Comparison of ENCODE assay signal across 8 cellular contexts in genomic region chr2:98012561-98012979, GRCh38. TPM values are rescaled to one million over a fixed set of nuclear protein-coding genes. Genes with fewer than 3 reads are reported as not detected.
A peak's percentile ranks its signal among the peaks of the same experiment; 100 is the strongest.
DNase-seq lines count a peak whose midpoint lies in the region; ATAC-seq and TF ChIP-seq lines count a peak whose summit lies in the region.

No MANE protein-coding gene starts in this region.

- in situ Hi-C loops in gastrocnemius medialis (cut with MboI; ENCODE audit: low sequenced_read_pairs in 4 of 4), result no loop called here

- peaks cover 0 to 20% (median 0%) of the 10 kb centered on the region in 7 donors for H3K4me1 Mint-ChIP-seq in naive thymus-derived CD4-positive, alpha-beta T cell

- H3K27me3 ChIP-seq in naive thymus-derived CD4-positive, alpha-beta T cell (ENCODE audit: control insufficient read depth in 2 of 2, insufficient read depth in 2 of 2, low read length in 2 of 2), result no peaks in the 10 kb centered on the region
- H3K27me3 ChIP-seq in gastrocnemius medialis (no peaks in the 10 kb centered on the region), sigmoid colon (no peaks in the 10 kb centered on the region)

- TF ChIP-seq EP300 in sigmoid colon (IDR thresholded peaks at IDR 0.05), result no peak

- H3K27me3 Mint-ChIP-seq in naive thymus-derived CD4-positive, alpha-beta T cell, result peaks cover 0 to 6% (median 0%) of the 10 kb centered on the region in 5 donors

- no peak overlapping the region for H3K4me3 ChIP-seq in naive thymus-derived CD4-positive, alpha-beta T cell (ENCODE audit: low read length)
- H3K4me3 ChIP-seq in gastrocnemius medialis (no peak overlapping the region), sigmoid colon (no peak overlapping the region)

- TF ChIP-seq CTCF in gastrocnemius medialis (IDR thresholded peaks at IDR 0.05 in 4 of 5, conservative IDR thresholded peaks at IDR 0.05 in 1 of 5), result no peak
- TF ChIP-seq CTCF in sigmoid colon (IDR thresholded peaks at IDR 0.05), result no peak

- no peak overlapping the region for H3K27ac ChIP-seq in naive thymus-derived CD4-positive, alpha-beta T cell (ENCODE audit: low read depth, low read length)
- H3K27ac ChIP-seq in gastrocnemius medialis, result peak overlapping the region in 2 of 4 donors; percentile 24 to 89
- H3K27ac ChIP-seq in sigmoid colon, result no peak overlapping the region

- no peak overlapping the region for H3K4me3 Mint-ChIP-seq in naive thymus-derived CD4-positive, alpha-beta T cell

- POLR2A ChIA-PET in naive thymus-derived CD4-positive, alpha-beta T cell (lab: Charles Lee), result no interaction called here

- peaks cover 0 to 2% (median 0%) of the 10 kb centered on the region in 11 donors for H3K9me3 Mint-ChIP-seq in naive thymus-derived CD4-positive, alpha-beta T cell

- H3K27ac Mint-ChIP-seq in naive thymus-derived CD4-positive, alpha-beta T cell, result no peak overlapping the region

- peak in 1 of 9 donors; percentile 66 for DNase-seq in naive thymus-derived CD4-positive, alpha-beta T cell
- DNase-seq in gastrocnemius medialis, result no peak
- no peak for DNase-seq in sigmoid colon
- DNase-seq in NCI-H2107 (lab: John Stamatoyannopoulos, UW), result no peak
- no peak for DNase-seq in retina

- no peak for TF ChIP-seq POLR2A in gastrocnemius medialis (IDR thresholded peaks at IDR 0.05)
- TF ChIP-seq POLR2A in sigmoid colon (IDR thresholded peaks at IDR 0.05), result no peak

- WGBS in sigmoid colon, 2 donors, result 78 to 93% methylated on average over 3 of the region's 3 CpGs

- no peaks in the 10 kb centered on the region for H3K36me3 ChIP-seq in naive thymus-derived CD4-positive, alpha-beta T cell (ENCODE audit: control insufficient read depth in 2 of 3, insufficient read depth in 3 of 3, low read length in 3 of 3)
- H3K36me3 ChIP-seq in gastrocnemius medialis (no peaks in the 10 kb centered on the region), sigmoid colon (no peaks in the 10 kb centered on the region)

- no peaks in the 10 kb centered on the region for H3K9me3 ChIP-seq in naive thymus-derived CD4-positive, alpha-beta T cell (ENCODE audit: control insufficient read depth in 2 of 3, low read length in 3 of 3)
- H3K9me3 ChIP-seq in gastrocnemius medialis, result no peaks in the 10 kb centered on the region
- H3K9me3 ChIP-seq in sigmoid colon, result no peaks in the 10 kb centered on the region

- CTCF ChIA-PET in naive thymus-derived CD4-positive, alpha-beta T cell (lab: Charles Lee), result no interaction called here

- no peaks in the 10 kb centered on the region for H3K36me3 Mint-ChIP-seq in naive thymus-derived CD4-positive, alpha-beta T cell

- intact Hi-C loops in naive thymus-derived CD4-positive, alpha-beta T cell (cut with micrococcal nuclease), result no loop called here
- intact Hi-C loops in gastrocnemius medialis (cut with DNase I; ENCODE audit: low total_unique reads) (no loop called here), sigmoid colon (cut with DNase I) (no loop called here)

- ATAC-seq in GM18520 (IDR thresholded peaks at IDR 0.05; ENCODE audit: unreplicated experiment), result peak; percentile 81
- ATAC-seq in GM21447 (IDR thresholded peaks at IDR 0.05; ENCODE audit: unreplicated experiment), result peak; percentile 69
- ATAC-seq in HG03571 (IDR thresholded peaks at IDR 0.05; ENCODE audit: unreplicated experiment), result peak; percentile 77
- peak; percentile 80 for ATAC-seq in naive thymus-derived CD4-positive, alpha-beta T cell
- no peak for ATAC-seq in gastrocnemius medialis

- H3K4me1 ChIP-seq in naive thymus-derived CD4-positive, alpha-beta T cell (ENCODE audit: control insufficient read depth in 2 of 2, insufficient read depth in 2 of 2, low read length in 2 of 2), result no peaks in the 10 kb centered on the region
- H3K4me1 ChIP-seq in gastrocnemius medialis (peaks cover 20 to 23% of the 10 kb centered on the region in 2 donors), sigmoid colon (no peaks in the 10 kb centered on the region)

RNA-seq across cellular contexts. Expression of gene TMEM131, which starts 16.8 kb away (rescaled TPM):
- total RNA-seq in naive thymus-derived CD4-positive, alpha-beta T cell, result 10 to 100 TPM; 39.7 to 46.4 (median 43.6) TPM
- 10 to 100 TPM; 10.6 to 12.0 TPM for polyA plus RNA-seq in naive thymus-derived CD4-positive, alpha-beta T cell
- total RNA-seq in gastrocnemius medialis (10 to 100 TPM; 10.3 to 39.2 (median 20.0) TPM), sigmoid colon (10 to 100 TPM; 20.6 to 37.5 (median 30.5) TPM)
- 10 to 100 TPM in 1 of 3 donors, 1 to 10 TPM in 2; 4.8 to 24.3 (median 6.0) TPM for polyA plus RNA-seq in sigmoid colon

Comparison
In these comparisons a context has a peak if more than half of its experiments do, and no peak if none do; other contexts are left out.
1. ATAC-seq: peak in GM18520 (single experiment), GM21447 (single experiment), HG03571 (single experiment) and naive thymus-derived CD4-positive, alpha-beta T cell (single experiment); none in gastrocnemius medialis (0 of 2).